In genomic region chr18:48182779-48183178, GRCh38 we compare ENCODE assay signal across 8 cellular contexts.
"Had no signal": no experiment of that assay in that cellular context is flagged by ENCODE, and none has a peak within 500 bp of the region (broad histone marks: within the 10 kb centered on the region; RNA-seq: fewer than 3 reads in every experiment).

No MANE protein-coding gene starts in this region.

- DNase-seq: H9, HCEC 1CT, IMR-90 had no signal

- ATAC-seq: GM23338, K562 had no signal

- FAIRE-seq: H1, H54, HTR-8/SVneo, K562 had no signal

- H3K9me3 Mint-ChIP-seq: GM23338, H9 had no signal

- H3K4me3 Mint-ChIP-seq: GM23338, H9 had no signal

- H3K27ac Mint-ChIP-seq: GM23338, H9 had no signal
